Comparison of ENCODE assay signal across 8 cellular contexts in genomic region chr9:105842023-105842644, GRCh38.
A peak's percentile ranks its signal among the peaks of the same experiment; 100 is the strongest.
DNase-seq lines count a peak whose midpoint lies in the region; ATAC-seq and TF ChIP-seq lines count a peak whose summit lies in the region.

No MANE protein-coding gene starts in this region.

- peaks cover 11% of the 10 kb centered on the region for H3K9me3 Mint-ChIP-seq in mesothelial cell of epicardium

- no peaks in the 10 kb centered on the region for H3K4me1 Mint-ChIP-seq in mesothelial cell of epicardium

- DNase-seq in Caki2 (ENCODE audit: low read depth) (peak; percentile 8), NCI-H345 (lab: John Stamatoyannopoulos, UW) (peak; percentile 44), cerebellar cortex (ENCODE audit: low spot score) (peak; percentile 13), mesothelial cell of epicardium (ENCODE audit: low spot score in 2 of 2, unreplicated experiment in 2 of 2) (peak in 1 of 2 experiments; percentile 46)

- no peaks in the 10 kb centered on the region for H3K27me3 Mint-ChIP-seq in mesothelial cell of epicardium (ENCODE audit: low read depth)

- no peak overlapping the region for H3K27ac Mint-ChIP-seq in mesothelial cell of epicardium

- H3K36me3 Mint-ChIP-seq in mesothelial cell of epicardium = no peaks in the 10 kb centered on the region

- in situ Hi-C loops in Caki2 (cut with HindIII; ENCODE audit: low pct_unique_long_range_greater_than_20kb, low sequenced_read_pairs) = no loop called here

- no peak overlapping the region for H3K4me3 Mint-ChIP-seq in mesothelial cell of epicardium

- ATAC-seq in GM19395 (IDR thresholded peaks at IDR 0.05; ENCODE audit: unreplicated experiment) = peak; percentile 64
- no peak for ATAC-seq in HG03354 (IDR thresholded peaks at IDR 0.05; ENCODE audit: poor library complexity, severe bottlenecking, unreplicated experiment)
- ATAC-seq in GM21529 (IDR thresholded peaks at IDR 0.05; ENCODE audit: unreplicated experiment) = no peak
- ATAC-seq in GM18520 (IDR thresholded peaks at IDR 0.05; ENCODE audit: unreplicated experiment) = no peak

- TF ChIP-seq CTCF in mesothelial cell of epicardium (IDR thresholded peaks at IDR 0.05; ENCODE audit: unreplicated experiment) = peak; percentile 98
